8 cellular contexts compared by ENCODE assay signal in the genomic region with DNA sequence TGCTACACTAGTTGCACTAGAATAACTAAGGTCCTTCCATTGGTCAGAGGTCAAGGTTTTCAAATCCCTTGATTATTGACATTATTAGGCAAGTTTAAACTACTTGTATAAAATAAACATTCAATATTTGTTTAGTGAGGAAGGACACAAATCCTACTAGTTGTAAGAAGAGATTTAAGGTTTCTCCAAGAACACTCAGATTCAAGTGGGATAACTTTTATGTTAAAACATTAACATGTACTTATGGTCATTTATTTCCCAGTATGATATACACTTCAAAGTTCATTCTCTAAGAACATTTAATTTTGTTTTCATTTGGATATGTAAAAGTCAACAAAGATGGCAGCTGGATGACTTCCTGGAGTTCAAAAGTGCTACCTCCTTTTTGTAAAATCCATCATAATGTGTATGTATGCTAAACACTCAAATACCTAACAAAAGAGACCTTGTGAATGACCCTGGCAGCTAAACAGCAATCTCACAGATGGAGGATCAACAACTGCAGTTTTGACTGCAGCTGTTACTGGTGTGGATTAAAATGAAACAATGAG. TPM values are rescaled to one million over a fixed set of nuclear protein-coding genes. Genes with fewer than 3 reads are reported as not detected.
DNase-seq lines count a peak whose midpoint lies in the region; ATAC-seq and TF ChIP-seq lines count a peak whose summit lies in the region.

No MANE protein-coding gene starts in this region.

- intact Hi-C loops in tibial artery (cut with DNase I; ENCODE audit: low total_unique reads): loop anchor here (10.0 kb wide), 2 partner anchors 90 to 380 kb away; a partner anchor contains a TSS

- peak overlapping the region; percentile 99 for H3K27ac Mint-ChIP-seq in activated CD8-positive, alpha-beta memory T cell treated with anti-CD3 and anti-CD28 coated beads, Interleukin-2, amount 10 ng/mL, durations not matched to agents 7 days and 5 days
- H3K27ac Mint-ChIP-seq in activated CD4-positive, alpha-beta memory T cell treated with anti-CD3 and anti-CD28 coated beads, Interleukin-2, amount 10 ng/mL, durations not matched to agents 7 days and 5 days: peak overlapping the region; percentile 97
- peak overlapping the region; percentile 96 to 100 (median 98) for H3K27ac Mint-ChIP-seq in immature natural killer cell

- peak overlapping the region; percentile 96 to 97 for H3K27ac ChIP-seq in tibial artery

- H3K4me1 Mint-ChIP-seq in activated CD8-positive, alpha-beta memory T cell treated with anti-CD3 and anti-CD28 coated beads, Interleukin-2, amount 10 ng/mL, durations not matched to agents 7 days and 5 days: peaks cover 32% of the 10 kb centered on the region
- H3K4me1 Mint-ChIP-seq in activated CD4-positive, alpha-beta memory T cell treated with anti-CD3 and anti-CD28 coated beads, Interleukin-2, amount 10 ng/mL, durations not matched to agents 7 days and 5 days: peaks cover 33% of the 10 kb centered on the region
- H3K4me1 Mint-ChIP-seq in immature natural killer cell: peaks cover 31 to 55% of the 10 kb centered on the region in 2 donors

- H3K36me3 Mint-ChIP-seq in activated CD8-positive, alpha-beta memory T cell treated with anti-CD3 and anti-CD28 coated beads, Interleukin-2, amount 10 ng/mL, durations not matched to agents 7 days and 5 days: peaks cover 3% of the 10 kb centered on the region
- peaks cover 26% of the 10 kb centered on the region for H3K36me3 Mint-ChIP-seq in activated CD4-positive, alpha-beta memory T cell treated with anti-CD3 and anti-CD28 coated beads, Interleukin-2, amount 10 ng/mL, durations not matched to agents 7 days and 5 days (ENCODE audit: low read depth)
- peaks cover 1 to 4% (median 4%) of the 10 kb centered on the region in 3 donors for H3K36me3 Mint-ChIP-seq in immature natural killer cell

- H3K4me1 ChIP-seq in tibial artery: peaks cover 0 to 39% (median 21%) of the 10 kb centered on the region in 4 donors

- CTCF ChIA-PET in activated CD8-positive, alpha-beta memory T cell treated with anti-CD3 and anti-CD28 coated beads, Interleukin-2, amount 10 ng/mL, durations not matched to agents 7 days and 5 days (lab: Charles Lee): interaction anchor here (1.2 to 2.1 kb wide), 5 partner anchors 8 to 384 kb away, joined by 3 to 4 read pairs (median 4); a partner anchor contains a TSS
- CTCF ChIA-PET in activated CD4-positive, alpha-beta memory T cell treated with anti-CD3 and anti-CD28 coated beads, Interleukin-2, amount 10 ng/mL, durations not matched to agents 7 days and 5 days (lab: Charles Lee): interaction anchor here (1.1 to 3.6 kb wide), 4 partner anchors 8 to 384 kb away, joined by 3 to 20 read pairs (median 4); a partner anchor contains a TSS

- H3K27me3 ChIP-seq in tibial artery: no peaks in the 10 kb centered on the region

- no peak for DNase-seq in activated CD8-positive, alpha-beta memory T cell treated with anti-CD3 and anti-CD28 coated beads, Interleukin-2, amount 10 ng/mL, durations not matched to agents 7 days and 5 days
- DNase-seq in activated CD8-positive, alpha-beta memory T cell treated with anti-CD3 and anti-CD28 coated beads for 24 hours: no peak
- DNase-seq in activated CD4-positive, alpha-beta memory T cell treated with anti-CD3 and anti-CD28 coated beads, Interleukin-2, amount 10 ng/mL, durations not matched to agents 7 days and 5 days: no peak
- DNase-seq in immature natural killer cell (no peak), tibial artery (no peak), COLO668 (lab: John Stamatoyannopoulos, UW; ENCODE audit: unreplicated experiment) (no peak), T-helper 9 cell (no peak)

- H3K9me3 Mint-ChIP-seq in activated CD8-positive, alpha-beta memory T cell treated with anti-CD3 and anti-CD28 coated beads, Interleukin-2, amount 10 ng/mL, durations not matched to agents 7 days and 5 days (ENCODE audit: low read depth): peaks cover 2% of the 10 kb centered on the region
- peaks cover 3% of the 10 kb centered on the region for H3K9me3 Mint-ChIP-seq in activated CD4-positive, alpha-beta memory T cell treated with anti-CD3 and anti-CD28 coated beads, Interleukin-2, amount 10 ng/mL, durations not matched to agents 7 days and 5 days
- H3K9me3 Mint-ChIP-seq in immature natural killer cell: no peaks in the 10 kb centered on the region

- H3K4me3 ChIP-seq in tibial artery: peak overlapping the region; percentile 70 to 84

- H3K4me3 Mint-ChIP-seq in activated CD8-positive, alpha-beta memory T cell treated with anti-CD3 and anti-CD28 coated beads, Interleukin-2, amount 10 ng/mL, durations not matched to agents 7 days and 5 days: peak overlapping the region; percentile 84
- H3K4me3 Mint-ChIP-seq in activated CD4-positive, alpha-beta memory T cell treated with anti-CD3 and anti-CD28 coated beads, Interleukin-2, amount 10 ng/mL, durations not matched to agents 7 days and 5 days: peak overlapping the region; percentile 92
- H3K4me3 Mint-ChIP-seq in immature natural killer cell: peak overlapping the region; percentile 95 to 99 (median 98)

- TF ChIP-seq CTCF in tibial artery (IDR thresholded peaks at IDR 0.05): no peak

- peaks cover 0 to under 1% (median 0%) of the 10 kb centered on the region in 3 donors for H3K36me3 ChIP-seq in tibial artery

- no peaks in the 10 kb centered on the region for H3K9me3 ChIP-seq in tibial artery

- ATAC-seq in activated CD8-positive, alpha-beta memory T cell treated with anti-CD3 and anti-CD28 coated beads, Interleukin-2, amount 10 ng/mL, durations not matched to agents 7 days and 5 days: no peak
- ATAC-seq in GM19463 (IDR thresholded peaks at IDR 0.05; ENCODE audit: unreplicated experiment): no peak

- no peaks in the 10 kb centered on the region for H3K27me3 Mint-ChIP-seq in activated CD8-positive, alpha-beta memory T cell treated with anti-CD3 and anti-CD28 coated beads, Interleukin-2, amount 10 ng/mL, durations not matched to agents 7 days and 5 days
- no peaks in the 10 kb centered on the region for H3K27me3 Mint-ChIP-seq in activated CD4-positive, alpha-beta memory T cell treated with anti-CD3 and anti-CD28 coated beads, Interleukin-2, amount 10 ng/mL, durations not matched to agents 7 days and 5 days
- peaks cover 5 to 8% (median 7%) of the 10 kb centered on the region in 3 donors for H3K27me3 Mint-ChIP-seq in immature natural killer cell (ENCODE audit: low read depth in 3 of 3)

- POLR2A ChIA-PET in activated CD4-positive, alpha-beta memory T cell treated with anti-CD3 and anti-CD28 coated beads, Interleukin-2, amount 10 ng/mL, durations not matched to agents 7 days and 5 days (lab: Charles Lee): interaction anchor here (1.0 to 2.9 kb wide), 4 partner anchors 8 to 384 kb away, joined by 4 to 35 read pairs (median 8); a partner anchor contains a TSS

RNA-seq across cellular contexts. Expression of a gene that starts 1.6 kb away (rescaled TPM):
- 10 to 100 TPM; 30.1 to 32.7 TPM for total RNA-seq in activated CD8-positive, alpha-beta memory T cell treated with anti-CD3 and anti-CD28 coated beads, Interleukin-2, amount 10 ng/mL, durations not matched to agents 7 days and 5 days
- 10 to 100 TPM; 29.7 to 31.5 TPM for total RNA-seq in activated CD4-positive, alpha-beta memory T cell treated with anti-CD3 and anti-CD28 coated beads, Interleukin-2, amount 10 ng/mL, durations not matched to agents 7 days and 5 days
- polyA plus RNA-seq in immature natural killer cell: 10 to 100 TPM; 42.2 to 64.4 (median 50.5) TPM
